In genomic region chr2:100417745-100418090, GRCh38 we compare ENCODE assay signal across 10 cellular contexts. TPM values are rescaled to one million over a fixed set of nuclear protein-coding genes. Genes with fewer than 3 reads are reported as not detected.
A peak's percentile ranks its signal among the peaks of the same experiment; 100 is the strongest.
DNase-seq lines count a peak whose midpoint lies in the region; ATAC-seq and TF ChIP-seq lines count a peak whose summit lies in the region.
"Had no signal": no experiment of that assay in that cellular context is flagged by ENCODE, and none has a peak within 500 bp of the region (broad histone marks: within the 10 kb centered on the region; RNA-seq: fewer than 3 reads in every experiment).

No MANE protein-coding gene starts in this region.

- intact Hi-C loops in CD4-positive, alpha-beta T cell (cut with DNase I, micrococcal nuclease) = no loop called here

- H3K27me3 Mint-ChIP-seq in CD4-positive, alpha-beta T cell = no peaks in the 10 kb centered on the region
- H3K27me3 Mint-ChIP-seq in endodermal cell (ENCODE audit: insufficient read depth) = no peaks in the 10 kb centered on the region

- no peaks in the 10 kb centered on the region for H3F3A ChIP-seq in OCI-LY1 (ENCODE audit: insufficient read depth, low read length)

- H3K36me3 ChIP-seq in OCI-LY1 (ENCODE audit: insufficient read depth, low read length) (peaks cover 4% of the 10 kb centered on the region; the same call in 1 of the 2 replicates), endodermal cell (ENCODE audit: control insufficient read depth, insufficient read depth, low read length) (peaks cover 13% of the 10 kb centered on the region), neuron (ENCODE audit: insufficient read depth, low read length) (peaks cover 6% of the 10 kb centered on the region)

- WGBS in endodermal cell (ENCODE audit: insufficient coverage in 1 of 2, insufficient read length in 1 of 2), 2 experiments = 12 to 44% methylated on average over 2 to 12 of the region's 12 CpGs

- H3K4me3 Mint-ChIP-seq in CD4-positive, alpha-beta T cell = peak overlapping the region; percentile 83
- peak overlapping the region; percentile 80 for H3K4me3 Mint-ChIP-seq in endodermal cell

- POLR2A ChIA-PET in CD4-positive, alpha-beta T cell (lab: Charles Lee) = interaction anchor here (1.9 kb wide), 1 partner anchor 145 kb away, joined by 7 read pairs; the partner anchor contains the start of gene PDCL3

- no peaks in the 10 kb centered on the region for H4K20me1 ChIP-seq in OCI-LY1 (ENCODE audit: insufficient read depth, low read length)

- H3K4me1 Mint-ChIP-seq in CD4-positive, alpha-beta T cell (ENCODE audit: low read depth) = peaks cover 13% of the 10 kb centered on the region
- peaks cover 32% of the 10 kb centered on the region for H3K4me1 Mint-ChIP-seq in endodermal cell

- no peak overlapping the region for H3K27ac Mint-ChIP-seq in CD4-positive, alpha-beta T cell
- peak overlapping the region; percentile 88 for H3K27ac Mint-ChIP-seq in endodermal cell

- no peak overlapping the region for H3K27ac ChIP-seq in CD4-positive, alpha-beta T cell (ENCODE audit: low read depth, low read length)
- H3K27ac ChIP-seq in OCI-LY1 (ENCODE audit: low read depth, low read length, poor library complexity, severe bottlenecking) (no peak overlapping the region), endodermal cell (ENCODE audit: low read depth, low read length) (no peak overlapping the region)

- ATAC-seq in CD4-positive, alpha-beta T cell (ENCODE audit: poor library complexity) = no peak
- ATAC-seq in HG02852 (IDR thresholded peaks at IDR 0.05; ENCODE audit: unreplicated experiment) = no peak
- ATAC-seq in GM19455 (IDR thresholded peaks at IDR 0.05; ENCODE audit: unreplicated experiment) = no peak
- ATAC-seq in HG03280 (IDR thresholded peaks at IDR 0.05; ENCODE audit: unreplicated experiment) = no peak
- ATAC-seq: HCT116 had no signal

- peak overlapping the region; percentile 97 for H2AFZ ChIP-seq in OCI-LY1 (ENCODE audit: low read length)
- peak overlapping the region; percentile 95 for H2AFZ ChIP-seq in neuron (ENCODE audit: low read depth, low read length)

- no peaks in the 10 kb centered on the region for H3K9me2 ChIP-seq in OCI-LY1 (ENCODE audit: low read depth, low read length)

- H3K27me3 ChIP-seq in CD4-positive, alpha-beta T cell (ENCODE audit: control insufficient read depth, insufficient read depth, low read length) = no peaks in the 10 kb centered on the region
- H3K27me3 ChIP-seq in OCI-LY1 (ENCODE audit: insufficient read depth, low read length) (peaks cover 4% of the 10 kb centered on the region; the same call in 1 of the 2 replicates), endodermal cell (ENCODE audit: control insufficient read depth, insufficient read depth, low read length, poor library complexity, severe bottlenecking) (no peaks in the 10 kb centered on the region), neuron (ENCODE audit: insufficient read depth, low read length) (no peaks in the 10 kb centered on the region)

- H3K4me2 ChIP-seq in OCI-LY1 (ENCODE audit: low read length) = peak overlapping the region; percentile 97

- no peak for DNase-seq in CD4-positive, alpha-beta T cell
- DNase-seq in endodermal cell = no peak
- no peak for DNase-seq in effector CD4-positive, alpha-beta T cell

- no peak for TF ChIP-seq CTCF in CD4-positive, alpha-beta T cell (IDR thresholded peaks at IDR 0.05)
- no peak for TF ChIP-seq CTCF in OCI-LY1 (IDR thresholded peaks at IDR 0.05; ENCODE audit: low read length)
- TF ChIP-seq CTCF in endodermal cell (conservative IDR thresholded peaks at IDR 0.05) = no peak

- H3K4me1 ChIP-seq in OCI-LY1 (ENCODE audit: insufficient read depth, low read length, severe bottlenecking) (peaks cover 22% of the 10 kb centered on the region), endodermal cell (ENCODE audit: control insufficient read depth, insufficient read depth, low read length) (no peaks in the 10 kb centered on the region), neuron (ENCODE audit: insufficient read depth, low read length) (peaks cover 37% of the 10 kb centered on the region)

- no peaks in the 10 kb centered on the region for H3K9me3 Mint-ChIP-seq in CD4-positive, alpha-beta T cell
- H3K9me3 Mint-ChIP-seq in endodermal cell = no peaks in the 10 kb centered on the region

- CTCF ChIA-PET in CD4-positive, alpha-beta T cell (lab: Charles Lee) = no interaction called here

- no peaks in the 10 kb centered on the region for H3K79me2 ChIP-seq in OCI-LY1 (ENCODE audit: insufficient read depth, low read length)

- no peaks in the 10 kb centered on the region for H3K9me3 ChIP-seq in CD4-positive, alpha-beta T cell (ENCODE audit: control insufficient read depth, low read length)
- H3K9me3 ChIP-seq in OCI-LY1 (ENCODE audit: low read length) (no peaks in the 10 kb centered on the region), endodermal cell (ENCODE audit: control insufficient read depth, low read length) (no peaks in the 10 kb centered on the region), neuron (ENCODE audit: low read length) (no peaks in the 10 kb centered on the region)

- H3K4me3 ChIP-seq in OCI-LY1 (ENCODE audit: low read depth, low read length, poor library complexity, severe bottlenecking) (peak overlapping the region; percentile 94), endodermal cell (ENCODE audit: low read length) (peak overlapping the region; percentile 96), neuron (ENCODE audit: low read length) (peak overlapping the region; percentile 72)

- H3K9ac ChIP-seq in OCI-LY1 (ENCODE audit: low read length) (peak overlapping the region; percentile 90), endodermal cell (ENCODE audit: extremely low read depth, low read length, poor library complexity, severe bottlenecking) (peak overlapping the region; percentile 65)

- no peaks in the 10 kb centered on the region for H3K36me3 Mint-ChIP-seq in CD4-positive, alpha-beta T cell (ENCODE audit: low read depth)
- no peaks in the 10 kb centered on the region for H3K36me3 Mint-ChIP-seq in endodermal cell (ENCODE audit: low read depth)

RNA-seq across cellular contexts. Expression of gene CHST10, which starts 0.2 kb away (rescaled TPM):
- total RNA-seq in CD4-positive, alpha-beta T cell = 1 to 10 TPM; 1.5 to 1.9 TPM
- 10 to 100 TPM; 17.6 to 18.5 TPM for total RNA-seq in endodermal cell
- polyA plus RNA-seq in endodermal cell (2013, experiment 1 of 2) = 28.0 TPM
- 26.0 TPM for polyA plus RNA-seq in endodermal cell (2013, experiment 2 of 2)

RNA-seq across cellular contexts. Expression of gene NMS, which starts 52.6 kb away (rescaled TPM):
- total RNA-seq in CD4-positive, alpha-beta T cell = not detected
- total RNA-seq in endodermal cell = not detected
- polyA plus RNA-seq in endodermal cell (2013, experiment 1 of 2) = not detected
- not detected for polyA plus RNA-seq in endodermal cell (2013, experiment 2 of 2)
- total RNA-seq: activated CD8-positive, alpha-beta memory T cell treated with anti-CD3 and anti-CD28 coated beads for 36 hours had no signal

Comparison
In these comparisons a context has a peak if more than half of its experiments do, and no peak if none do; other contexts are left out.
1. RNA of gene CHST10, which starts 0.2 kb away (total RNA-seq): 17.6 to 18.5 TPM in endodermal cell; 1.5 to 1.9 TPM in CD4-positive, alpha-beta T cell; every median in the first group is over 4 times any median in the second.
2. Peak in every context shown above with its lines, with median percentiles within 50 percentile points of each other: H3K4me3 ChIP-seq.